ENCODE assay signal across 1 cellular context in genomic region chr14:94380225-94381148, GRCh38.
TF ChIP-seq lines count a peak whose summit lies in the region.

No MANE protein-coding gene starts in this region.

TF ChIP-seq in H1, 55 proteins besides CTCF, POLR2A, EP300 and RAD21:
- TF ChIP-seq POU5F1 (IDR thresholded peaks at IDR 0.05; ENCODE audit: low read depth, low read length) (no peak), TEAD4 (IDR thresholded peaks at IDR 0.05; ENCODE audit: low read depth, low read length) (no peak), CBX8 (IDR thresholded peaks at IDR 0.05; ENCODE audit: borderline replicate concordance, low read depth, low read length) (no peak), JUND (IDR thresholded peaks at IDR 0.05; ENCODE audit: low read length) (no peak), CREB1 (IDR thresholded peaks at IDR 0.05) (no peak), GTF2F1 (IDR thresholded peaks at IDR 0.05; ENCODE audit: borderline replicate concordance, low read depth, low read length) (no peak), SUZ12 (IDR thresholded peaks at IDR 0.05; ENCODE audit: low read length) (no peak), SP1 (IDR thresholded peaks at IDR 0.05; ENCODE audit: low read depth, low read length) (no peak), NANOG (IDR thresholded peaks at IDR 0.05; ENCODE audit: insufficient read depth, low read depth, low read length, poor library complexity, severe bottlenecking) (no peak), RBBP5 (IDR thresholded peaks at IDR 0.05; ENCODE audit: borderline replicate concordance, low read depth, low read length) (no peak), KDM4A (IDR thresholded peaks at IDR 0.05; ENCODE audit: low read depth, low read length, severe bottlenecking) (no peak), RXRA (IDR thresholded peaks at IDR 0.05; ENCODE audit: insufficient read depth, low read depth, low read length) (no peak), BRCA1 (IDR thresholded peaks at IDR 0.05; ENCODE audit: low read depth, low read length) (no peak), KDM5A (IDR thresholded peaks at IDR 0.05; ENCODE audit: low read length) (no peak), CBX5 (IDR thresholded peaks at IDR 0.05; ENCODE audit: low read depth, low read length) (no peak), CHD2 (IDR thresholded peaks at IDR 0.05; ENCODE audit: low read length) (no peak)
- TF ChIP-seq, protein P1, sequence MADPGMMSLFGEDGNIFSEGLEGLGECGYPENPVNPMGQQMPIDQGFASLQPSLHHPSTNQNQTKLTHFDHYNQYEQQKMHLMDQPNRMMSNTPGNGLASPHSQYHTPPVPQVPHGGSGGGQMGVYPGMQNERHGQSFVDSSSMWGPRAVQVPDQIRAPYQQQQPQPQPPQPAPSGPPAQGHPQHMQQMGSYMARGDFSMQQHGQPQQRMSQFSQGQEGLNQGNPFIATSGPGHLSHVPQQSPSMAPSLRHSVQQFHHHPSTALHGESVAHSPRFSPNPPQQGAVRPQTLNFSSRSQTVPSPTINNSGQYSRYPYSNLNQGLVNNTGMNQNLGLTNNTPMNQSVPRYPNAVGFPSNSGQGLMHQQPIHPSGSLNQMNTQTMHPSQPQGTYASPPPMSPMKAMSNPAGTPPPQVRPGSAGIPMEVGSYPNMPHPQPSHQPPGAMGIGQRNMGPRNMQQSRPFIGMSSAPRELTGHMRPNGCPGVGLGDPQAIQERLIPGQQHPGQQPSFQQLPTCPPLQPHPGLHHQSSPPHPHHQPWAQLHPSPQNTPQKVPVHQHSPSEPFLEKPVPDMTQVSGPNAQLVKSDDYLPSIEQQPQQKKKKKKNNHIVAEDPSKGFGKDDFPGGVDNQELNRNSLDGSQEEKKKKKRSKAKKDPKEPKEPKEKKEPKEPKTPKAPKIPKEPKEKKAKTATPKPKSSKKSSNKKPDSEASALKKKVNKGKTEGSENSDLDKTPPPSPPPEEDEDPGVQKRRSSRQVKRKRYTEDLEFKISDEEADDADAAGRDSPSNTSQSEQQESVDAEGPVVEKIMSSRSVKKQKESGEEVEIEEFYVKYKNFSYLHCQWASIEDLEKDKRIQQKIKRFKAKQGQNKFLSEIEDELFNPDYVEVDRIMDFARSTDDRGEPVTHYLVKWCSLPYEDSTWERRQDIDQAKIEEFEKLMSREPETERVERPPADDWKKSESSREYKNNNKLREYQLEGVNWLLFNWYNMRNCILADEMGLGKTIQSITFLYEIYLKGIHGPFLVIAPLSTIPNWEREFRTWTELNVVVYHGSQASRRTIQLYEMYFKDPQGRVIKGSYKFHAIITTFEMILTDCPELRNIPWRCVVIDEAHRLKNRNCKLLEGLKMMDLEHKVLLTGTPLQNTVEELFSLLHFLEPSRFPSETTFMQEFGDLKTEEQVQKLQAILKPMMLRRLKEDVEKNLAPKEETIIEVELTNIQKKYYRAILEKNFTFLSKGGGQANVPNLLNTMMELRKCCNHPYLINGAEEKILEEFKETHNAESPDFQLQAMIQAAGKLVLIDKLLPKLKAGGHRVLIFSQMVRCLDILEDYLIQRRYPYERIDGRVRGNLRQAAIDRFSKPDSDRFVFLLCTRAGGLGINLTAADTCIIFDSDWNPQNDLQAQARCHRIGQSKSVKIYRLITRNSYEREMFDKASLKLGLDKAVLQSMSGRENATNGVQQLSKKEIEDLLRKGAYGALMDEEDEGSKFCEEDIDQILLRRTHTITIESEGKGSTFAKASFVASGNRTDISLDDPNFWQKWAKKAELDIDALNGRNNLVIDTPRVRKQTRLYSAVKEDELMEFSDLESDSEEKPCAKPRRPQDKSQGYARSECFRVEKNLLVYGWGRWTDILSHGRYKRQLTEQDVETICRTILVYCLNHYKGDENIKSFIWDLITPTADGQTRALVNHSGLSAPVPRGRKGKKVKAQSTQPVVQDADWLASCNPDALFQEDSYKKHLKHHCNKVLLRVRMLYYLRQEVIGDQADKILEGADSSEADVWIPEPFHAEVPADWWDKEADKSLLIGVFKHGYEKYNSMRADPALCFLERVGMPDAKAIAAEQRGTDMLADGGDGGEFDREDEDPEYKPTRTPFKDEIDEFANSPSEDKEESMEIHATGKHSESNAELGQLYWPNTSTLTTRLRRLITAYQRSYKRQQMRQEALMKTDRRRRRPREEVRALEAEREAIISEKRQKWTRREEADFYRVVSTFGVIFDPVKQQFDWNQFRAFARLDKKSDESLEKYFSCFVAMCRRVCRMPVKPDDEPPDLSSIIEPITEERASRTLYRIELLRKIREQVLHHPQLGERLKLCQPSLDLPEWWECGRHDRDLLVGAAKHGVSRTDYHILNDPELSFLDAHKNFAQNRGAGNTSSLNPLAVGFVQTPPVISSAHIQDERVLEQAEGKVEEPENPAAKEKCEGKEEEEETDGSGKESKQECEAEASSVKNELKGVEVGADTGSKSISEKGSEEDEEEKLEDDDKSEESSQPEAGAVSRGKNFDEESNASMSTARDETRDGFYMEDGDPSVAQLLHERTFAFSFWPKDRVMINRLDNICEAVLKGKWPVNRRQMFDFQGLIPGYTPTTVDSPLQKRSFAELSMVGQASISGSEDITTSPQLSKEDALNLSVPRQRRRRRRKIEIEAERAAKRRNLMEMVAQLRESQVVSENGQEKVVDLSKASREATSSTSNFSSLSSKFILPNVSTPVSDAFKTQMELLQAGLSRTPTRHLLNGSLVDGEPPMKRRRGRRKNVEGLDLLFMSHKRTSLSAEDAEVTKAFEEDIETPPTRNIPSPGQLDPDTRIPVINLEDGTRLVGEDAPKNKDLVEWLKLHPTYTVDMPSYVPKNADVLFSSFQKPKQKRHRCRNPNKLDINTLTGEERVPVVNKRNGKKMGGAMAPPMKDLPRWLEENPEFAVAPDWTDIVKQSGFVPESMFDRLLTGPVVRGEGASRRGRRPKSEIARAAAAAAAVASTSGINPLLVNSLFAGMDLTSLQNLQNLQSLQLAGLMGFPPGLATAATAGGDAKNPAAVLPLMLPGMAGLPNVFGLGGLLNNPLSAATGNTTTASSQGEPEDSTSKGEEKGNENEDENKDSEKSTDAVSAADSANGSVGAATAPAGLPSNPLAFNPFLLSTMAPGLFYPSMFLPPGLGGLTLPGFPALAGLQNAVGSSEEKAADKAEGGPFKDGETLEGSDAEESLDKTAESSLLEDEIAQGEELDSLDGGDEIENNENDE (IDR thresholded peaks at IDR 0.05; ENCODE audit: insufficient replicate concordance, low read length) = no peak
